ENCODE assay signal across 8 cellular contexts in genomic region chr14:23555882-23556699, GRCh38. TPM values are rescaled to one million over a fixed set of nuclear protein-coding genes. Genes with fewer than 3 reads are reported as not detected.
DNase-seq lines count a peak whose midpoint lies in the region; ATAC-seq, FAIRE-seq and TF ChIP-seq lines count a peak whose summit lies in the region.

A gene with protein sequence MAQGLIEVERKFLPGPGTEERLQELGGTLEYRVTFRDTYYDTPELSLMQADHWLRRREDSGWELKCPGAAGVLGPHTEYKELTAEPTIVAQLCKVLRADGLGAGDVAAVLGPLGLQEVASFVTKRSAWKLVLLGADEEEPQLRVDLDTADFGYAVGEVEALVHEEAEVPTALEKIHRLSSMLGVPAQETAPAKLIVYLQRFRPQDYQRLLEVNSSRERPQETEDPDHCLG (plus strand): TSS chr14:23556271. CDS start chr14:23556758, 487 bp downstream.

- H3K27me3 ChIP-seq in Caco-2 (replicated peaks; ENCODE audit: control insufficient read depth, insufficient read depth, low read length): no peaks in the 10 kb centered on the region
- no peaks in the 10 kb centered on the region for H3K27me3 ChIP-seq in NT2/D1 (ENCODE audit: insufficient read depth, insufficient read length)
- no peaks in the 10 kb centered on the region for H3K27me3 ChIP-seq in endodermal cell (ENCODE audit: control insufficient read depth, insufficient read depth, low read length, poor library complexity, severe bottlenecking)

- peaks cover 3% of the 10 kb centered on the region for H3K36me3 ChIP-seq in Caco-2 (ENCODE audit: control insufficient read depth, insufficient read depth, low read length)
- peaks cover 37% of the 10 kb centered on the region for H3K36me3 ChIP-seq in NT2/D1 (ENCODE audit: insufficient read depth, insufficient read length, low read length)
- H3K36me3 ChIP-seq in endodermal cell (ENCODE audit: control insufficient read depth, insufficient read depth, low read length): peaks cover 35% of the 10 kb centered on the region

- H3K9me3 Mint-ChIP-seq in Caco-2 (ENCODE audit: unreplicated experiment) (no peaks in the 10 kb centered on the region), endodermal cell (no peaks in the 10 kb centered on the region)
- no peaks in the 10 kb centered on the region for H3K9me3 Mint-ChIP-seq in activated CD8-positive, alpha-beta memory T cell treated with anti-CD3 and anti-CD28 coated beads, Interleukin-2, amount 10 ng/mL, durations not matched to agents 7 days and 5 days (ENCODE audit: low read depth)

- BruUV-seq in Caco-2 (replicated peaks; lab: Mats Ljungman, UMichigan): TSS peak; percentile 73

- H3K4me3 Mint-ChIP-seq in Caco-2 (ENCODE audit: unreplicated experiment) (peak within 1 kb of the TSS; percentile 94), endodermal cell (peak within 1 kb of the TSS; percentile 81)
- peak within 1 kb of the TSS; percentile 90 for H3K4me3 Mint-ChIP-seq in activated CD8-positive, alpha-beta memory T cell treated with anti-CD3 and anti-CD28 coated beads, Interleukin-2, amount 10 ng/mL, durations not matched to agents 7 days and 5 days

- peak within 1 kb of the TSS; percentile 57 for H3K27ac ChIP-seq in endodermal cell (ENCODE audit: low read depth, low read length)

- peak; percentile 79 for ATAC-seq in GM21381 (IDR thresholded peaks at IDR 0.05; ENCODE audit: unreplicated experiment)
- ATAC-seq in activated CD8-positive, alpha-beta memory T cell treated with anti-CD3 and anti-CD28 coated beads, Interleukin-2, amount 10 ng/mL, durations not matched to agents 7 days and 5 days: peak; percentile 87

- H3K36me3 Mint-ChIP-seq in Caco-2 (ENCODE audit: insufficient read depth, unreplicated experiment) (peaks cover 34% of the 10 kb centered on the region), endodermal cell (ENCODE audit: low read depth) (peaks cover 21% of the 10 kb centered on the region)
- peaks cover 13% of the 10 kb centered on the region for H3K36me3 Mint-ChIP-seq in activated CD8-positive, alpha-beta memory T cell treated with anti-CD3 and anti-CD28 coated beads, Interleukin-2, amount 10 ng/mL, durations not matched to agents 7 days and 5 days

- H3K27me3 Mint-ChIP-seq in Caco-2 (ENCODE audit: insufficient read depth, unreplicated experiment) (no peaks in the 10 kb centered on the region), endodermal cell (ENCODE audit: insufficient read depth) (no peaks in the 10 kb centered on the region)
- no peaks in the 10 kb centered on the region for H3K27me3 Mint-ChIP-seq in activated CD8-positive, alpha-beta memory T cell treated with anti-CD3 and anti-CD28 coated beads, Interleukin-2, amount 10 ng/mL, durations not matched to agents 7 days and 5 days

- H3K9me3 ChIP-seq in Caco-2 (no peaks in the 10 kb centered on the region), NT2/D1 (ENCODE audit: insufficient read depth, low read length) (no peaks in the 10 kb centered on the region), endodermal cell (ENCODE audit: control insufficient read depth, low read length) (no peaks in the 10 kb centered on the region)

- peak within 1 kb of the TSS; percentile 97 for H3K4me3 ChIP-seq in Caco-2 (ENCODE audit: low read depth, low read length)
- H3K4me3 ChIP-seq in NT2/D1 (ENCODE audit: insufficient read length, low read depth): peak within 1 kb of the TSS; percentile 82
- peak within 1 kb of the TSS; percentile 94 for H3K4me3 ChIP-seq in endodermal cell (ENCODE audit: low read length)

- intact Hi-C loops in Caco-2 (cut with micrococcal nuclease; ENCODE audit: unreplicated experiment): no loop called here

- POLR2A ChIA-PET in Caco-2 (lab: Charles Lee): interaction anchor here (0.6 kb wide), 2 partner anchors 549 to 1567 kb away, joined by 4 to 5 read pairs; no protein-coding TSS in a partner anchor

- H3K9ac ChIP-seq in NT2/D1 (ENCODE audit: insufficient read length, low read depth) (peak within 1 kb of the TSS; percentile 88), endodermal cell (ENCODE audit: extremely low read depth, low read length, poor library complexity, severe bottlenecking) (peak within 1 kb of the TSS; percentile 73)

- no peak for FAIRE-seq in HTR-8/SVneo (lab: Jason Lieb, UNC)

- H3K4me1 ChIP-seq in Caco-2: 0 out of 2 replicates have a peak, but pooled peaks cover 11% of the 10 kb centered on the region
- peaks cover 6% of the 10 kb centered on the region for H3K4me1 ChIP-seq in NT2/D1 (ENCODE audit: insufficient read depth, insufficient read length)
- H3K4me1 ChIP-seq in endodermal cell (ENCODE audit: control insufficient read depth, insufficient read depth, low read length): no peaks in the 10 kb centered on the region

- TF ChIP-seq CTCF in Caco-2 (IDR thresholded peaks at IDR 0.05; ENCODE audit: insufficient read depth in 1 of 2, low read depth in 1 of 2, low read length in 1 of 2, severe bottlenecking in 1 of 2, unreplicated experiment in 1 of 2) (no peak), endodermal cell (conservative IDR thresholded peaks at IDR 0.05) (no peak)

- WGBS in endodermal cell (ENCODE audit: insufficient coverage in 1 of 2, insufficient read length in 1 of 2), 2 experiments: 3 to 4% methylated on average over 34 to 53 of the region's 54 CpGs

- H3K27ac Mint-ChIP-seq in Caco-2 (ENCODE audit: unreplicated experiment): peak within 1 kb of the TSS; percentile 91
- H3K27ac Mint-ChIP-seq in activated CD8-positive, alpha-beta memory T cell treated with anti-CD3 and anti-CD28 coated beads, Interleukin-2, amount 10 ng/mL, durations not matched to agents 7 days and 5 days: peak within 1 kb of the TSS; percentile 93
- peak within 1 kb of the TSS; percentile 82 for H3K27ac Mint-ChIP-seq in endodermal cell

- DNase-seq in Caco-2 (peak; percentile 92 to 94), HTR-8/SVneo (ENCODE audit: insufficient read length, low spot score) (peak; percentile 82), NT2/D1 (ENCODE audit: low read depth, low spot score) (no peak), endodermal cell (peak; percentile 97), midbrain (lab: John Stamatoyannopoulos, UW) (peak; percentile 91)
- peak; percentile 97 for DNase-seq in activated CD8-positive, alpha-beta memory T cell treated with anti-CD3 and anti-CD28 coated beads, Interleukin-2, amount 10 ng/mL, durations not matched to agents 7 days and 5 days
- DNase-seq in stimulated activated CD8-positive, alpha-beta memory T cell treated with anti-CD3 and anti-CD28 coated beads, Interleukin-15, amount 100 ng/mL, for 48 hours (ENCODE audit: low read depth in 2 of 2): peak; percentile 87 to 90

- CTCF ChIA-PET in Caco-2 (lab: Charles Lee): interaction anchor here (1.2 kb wide), 1 partner anchor 77 kb away, joined by 5 read pairs; no protein-coding TSS in a partner anchor
- CTCF ChIA-PET in activated CD8-positive, alpha-beta memory T cell treated with anti-CD3 and anti-CD28 coated beads, Interleukin-2, amount 10 ng/mL, durations not matched to agents 7 days and 5 days (lab: Charles Lee): interaction anchor here (0.7 to 10.0 kb wide), 9 partner anchors 11 to 126 kb away, joined by 3 to 212 read pairs (median 4); no protein-coding TSS in a partner anchor

- H3K4me1 Mint-ChIP-seq in Caco-2 (ENCODE audit: low read depth, unreplicated experiment) (peaks cover 14% of the 10 kb centered on the region), endodermal cell (peaks cover 16% of the 10 kb centered on the region)
- peaks cover 39% of the 10 kb centered on the region for H3K4me1 Mint-ChIP-seq in activated CD8-positive, alpha-beta memory T cell treated with anti-CD3 and anti-CD28 coated beads, Interleukin-2, amount 10 ng/mL, durations not matched to agents 7 days and 5 days

RNA-seq across cellular contexts. Expression of the gene that starts here (rescaled TPM):
- 9.3 and 9.5 TPM in 2 replicates for total RNA-seq in Caco-2 (2022)
- 10 to 100 TPM; 13.5 to 15.6 TPM for total RNA-seq in activated CD8-positive, alpha-beta memory T cell treated with anti-CD3 and anti-CD28 coated beads, Interleukin-2, amount 10 ng/mL, durations not matched to agents 7 days and 5 days
- total RNA-seq in endodermal cell: 10 to 100 TPM; 13.0 to 17.0 TPM
- polyA plus RNA-seq in endodermal cell (2013, experiment 1 of 2): 17.3 TPM
- 15.7 TPM for polyA plus RNA-seq in endodermal cell (2013, experiment 2 of 2)
